8 cellular contexts compared by ENCODE assay signal in genomic region chr2:84946204-84947009, GRCh38. TPM values are rescaled to one million over a fixed set of nuclear protein-coding genes. Genes with fewer than 3 reads are reported as not detected.
DNase-seq lines count a peak whose midpoint lies in the region; ATAC-seq and TF ChIP-seq lines count a peak whose summit lies in the region.

No MANE protein-coding gene starts in this region.

- peak; percentile 50 for ATAC-seq in GM23338

- H3K36me3 Mint-ChIP-seq in GM23338 (ENCODE audit: low read depth) (no peaks in the 10 kb centered on the region), endodermal cell (ENCODE audit: low read depth) (no peaks in the 10 kb centered on the region)

- no peak overlapping the region; the same call in 1 of the 2 replicates for H3K27ac Mint-ChIP-seq in GM23338
- no peak overlapping the region for H3K27ac Mint-ChIP-seq in endodermal cell

- H3K9me2 ChIP-seq in GM23338 (ENCODE audit: insufficient read depth) = no peaks in the 10 kb centered on the region

- H3K27me3 Mint-ChIP-seq in GM23338 (ENCODE audit: insufficient read depth, low read depth, poor library complexity) (peaks cover 6% of the 10 kb centered on the region), endodermal cell (ENCODE audit: insufficient read depth) (no peaks in the 10 kb centered on the region)

- H3K4me3 ChIP-seq in GM08714 (ENCODE audit: low read length) (peak overlapping the region; percentile 3; the same call in 1 of the 2 replicates), GM23338 (no peak overlapping the region), endodermal cell (ENCODE audit: low read length) (no peak overlapping the region)

- 86 to 90% methylated on average over 7 to 12 of the region's 12 CpGs for WGBS in endodermal cell (ENCODE audit: insufficient coverage in 1 of 2, insufficient read length in 1 of 2), 2 experiments

- H3K9me3 ChIP-seq in endodermal cell (ENCODE audit: control insufficient read depth, low read length) = no peaks in the 10 kb centered on the region

- H3K4me2 ChIP-seq in GM23338 = peak overlapping the region; percentile 51; the same call in 1 of the 2 replicates

- H3K27ac ChIP-seq in GM23338 (ENCODE audit: low read depth) (no peak overlapping the region), epithelial cell of prostate (peak overlapping the region; percentile 98), endodermal cell (ENCODE audit: low read depth, low read length) (no peak overlapping the region)

- H3K4me1 Mint-ChIP-seq in GM23338 = peaks cover 17% of the 10 kb centered on the region
- peaks cover 4% of the 10 kb centered on the region for H3K4me1 Mint-ChIP-seq in endodermal cell

- H4K20me1 ChIP-seq in GM23338 (replicated peaks; ENCODE audit: insufficient read depth) = no peaks in the 10 kb centered on the region; the same call in 1 of the 2 replicates

- TF ChIP-seq CTCF in GM23338 (conservative IDR thresholded peaks at IDR 0.05; ENCODE audit: low read depth in 2 of 2) = no peak
- no peak for TF ChIP-seq CTCF in endodermal cell (conservative IDR thresholded peaks at IDR 0.05)

- H3K9ac ChIP-seq in endodermal cell (ENCODE audit: extremely low read depth, low read length, poor library complexity, severe bottlenecking) = no peak overlapping the region

- 0 out of 2 replicates have a peak overlapping the region, but pooled peaks have one; percentile 5 for H2AFZ ChIP-seq in GM23338

- H3K36me3 ChIP-seq in GM23338 (ENCODE audit: insufficient read depth) (no peaks in the 10 kb centered on the region), endodermal cell (ENCODE audit: control insufficient read depth, insufficient read depth, low read length) (no peaks in the 10 kb centered on the region)

- H3K27me3 ChIP-seq in GM23338 (ENCODE audit: insufficient read depth) (no peaks in the 10 kb centered on the region), endodermal cell (ENCODE audit: control insufficient read depth, insufficient read depth, low read length, poor library complexity, severe bottlenecking) (no peaks in the 10 kb centered on the region)

- no peaks in the 10 kb centered on the region for H3K79me2 ChIP-seq in GM23338 (replicated peaks; ENCODE audit: insufficient read depth)

- DNase-seq in GM23338 (ENCODE audit: low spot score) (no peak), Kasumi-1 (lab: John Stamatoyannopoulos, UW) (peak; percentile 95 to 96), epithelial cell of prostate (ENCODE audit: low read depth, low spot score) (peak; percentile 97), NCI-H1694 treated with DMSO at 0.1 percent for 48 hours (lab: John Stamatoyannopoulos, UW) (no peak), endodermal cell (no peak)
- DNase-seq in activated CD4-positive, alpha-beta T cell treated with anti-CD3 and anti-CD28 coated beads for 48 hours = peak; percentile 87
- DNase-seq in stimulated activated CD4-positive, alpha-beta T cell treated with anti-CD3 and anti-CD28 coated beads, Interleukin-1b, Interleukin-23, amount 100 ng/mL, for 24 hours (ENCODE audit: low read depth in 4 of 4, low spot score in 1 of 4) = peak in 3 of 4 experiments; percentile 46 to 68 (median 50)

- 0 out of 2 replicates have a peak, but pooled peaks cover 3% of the 10 kb centered on the region for H3F3A ChIP-seq in GM23338 (replicated peaks; ENCODE audit: low read depth)

- no peaks in the 10 kb centered on the region; the same call in 2 of the 3 replicates for H3K9me3 Mint-ChIP-seq in GM23338
- no peaks in the 10 kb centered on the region for H3K9me3 Mint-ChIP-seq in endodermal cell

- no peak overlapping the region for H3K4me3 Mint-ChIP-seq in GM23338
- no peak overlapping the region for H3K4me3 Mint-ChIP-seq in endodermal cell

- peaks cover 8% of the 10 kb centered on the region; the same call in 1 of the 2 replicates for H3K4me1 ChIP-seq in GM23338 (ENCODE audit: insufficient read depth)
- H3K4me1 ChIP-seq in endodermal cell (ENCODE audit: control insufficient read depth, insufficient read depth, low read length) = no peaks in the 10 kb centered on the region

TF ChIP-seq in GM23338, 12 proteins besides CTCF, POLR2A, EP300 and RAD21 (continues in another document):
- TF ChIP-seq ZNF331 (CRISPR knock-in tag; IDR thresholded peaks at IDR 0.05; ENCODE audit: low read depth) = no peak
- no peak for TF ChIP-seq ZNF114 (CRISPR knock-in tag; IDR thresholded peaks at IDR 0.05)
- TF ChIP-seq STAT1 (IDR thresholded peaks at IDR 0.05; ENCODE audit: unreplicated experiment) = no peak
- TF ChIP-seq CREB1 (CRISPR knock-in tag; IDR thresholded peaks at IDR 0.05; ENCODE audit: low read depth) = no peak
- no peak for TF ChIP-seq NANOG (IDR thresholded peaks at IDR 0.05; ENCODE audit: borderline replicate concordance)
- no peak for TF ChIP-seq POLR2AphosphoS5 (IDR thresholded peaks at IDR 0.05; ENCODE audit: low read depth)
- TF ChIP-seq, protein P1, sequence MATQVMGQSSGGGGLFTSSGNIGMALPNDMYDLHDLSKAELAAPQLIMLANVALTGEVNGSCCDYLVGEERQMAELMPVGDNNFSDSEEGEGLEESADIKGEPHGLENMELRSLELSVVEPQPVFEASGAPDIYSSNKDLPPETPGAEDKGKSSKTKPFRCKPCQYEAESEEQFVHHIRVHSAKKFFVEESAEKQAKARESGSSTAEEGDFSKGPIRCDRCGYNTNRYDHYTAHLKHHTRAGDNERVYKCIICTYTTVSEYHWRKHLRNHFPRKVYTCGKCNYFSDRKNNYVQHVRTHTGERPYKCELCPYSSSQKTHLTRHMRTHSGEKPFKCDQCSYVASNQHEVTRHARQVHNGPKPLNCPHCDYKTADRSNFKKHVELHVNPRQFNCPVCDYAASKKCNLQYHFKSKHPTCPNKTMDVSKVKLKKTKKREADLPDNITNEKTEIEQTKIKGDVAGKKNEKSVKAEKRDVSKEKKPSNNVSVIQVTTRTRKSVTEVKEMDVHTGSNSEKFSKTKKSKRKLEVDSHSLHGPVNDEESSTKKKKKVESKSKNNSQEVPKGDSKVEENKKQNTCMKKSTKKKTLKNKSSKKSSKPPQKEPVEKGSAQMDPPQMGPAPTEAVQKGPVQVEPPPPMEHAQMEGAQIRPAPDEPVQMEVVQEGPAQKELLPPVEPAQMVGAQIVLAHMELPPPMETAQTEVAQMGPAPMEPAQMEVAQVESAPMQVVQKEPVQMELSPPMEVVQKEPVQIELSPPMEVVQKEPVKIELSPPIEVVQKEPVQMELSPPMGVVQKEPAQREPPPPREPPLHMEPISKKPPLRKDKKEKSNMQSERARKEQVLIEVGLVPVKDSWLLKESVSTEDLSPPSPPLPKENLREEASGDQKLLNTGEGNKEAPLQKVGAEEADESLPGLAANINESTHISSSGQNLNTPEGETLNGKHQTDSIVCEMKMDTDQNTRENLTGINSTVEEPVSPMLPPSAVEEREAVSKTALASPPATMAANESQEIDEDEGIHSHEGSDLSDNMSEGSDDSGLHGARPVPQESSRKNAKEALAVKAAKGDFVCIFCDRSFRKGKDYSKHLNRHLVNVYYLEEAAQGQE (IDR thresholded peaks at IDR 0.05; ENCODE audit: unreplicated experiment) = no peak
- no peak for TF ChIP-seq EZH2phosphoT487 (IDR thresholded peaks at IDR 0.05; ENCODE audit: unreplicated experiment)
- TF ChIP-seq ETS1 (IDR thresholded peaks at IDR 0.05) = no peak
- no peak for TF ChIP-seq JUNB (IDR thresholded peaks at IDR 0.05; ENCODE audit: unreplicated experiment)

RNA-seq across cellular contexts. Expression of gene KCMF1, which starts 24.6 kb away (rescaled TPM):
- 120 and 129 TPM in 2 replicates for total RNA-seq in GM23338 (2014; rRNA removed; shearing (Covaris generic))
- 29.3 and 39.4 TPM in 2 replicates for polyA plus RNA-seq in GM23338 (2016; fragmentation: Nextera tagmentation; extraction: Ambion mirVana)
- 10 to 100 TPM; 71.8 to 86.8 TPM for total RNA-seq in endodermal cell
- polyA plus RNA-seq in endodermal cell (2013, experiment 1 of 2) = 77.4 TPM
- 68.3 TPM for polyA plus RNA-seq in endodermal cell (2013, experiment 2 of 2)

RNA-seq across cellular contexts. Expression of gene TMSB10, which starts 41.0 kb away (rescaled TPM):
- 834 and 976 TPM in 2 replicates for total RNA-seq in GM23338 (2014; rRNA removed; shearing (Covaris generic))
- 2,942 and 3,166 TPM in 2 replicates for polyA plus RNA-seq in GM23338 (2016; fragmentation: Nextera tagmentation; extraction: Ambion mirVana)
- 1,000 to 10,000 TPM; 2,719 to 2,976 TPM for total RNA-seq in endodermal cell
- 2,581 TPM for polyA plus RNA-seq in endodermal cell (2013, experiment 1 of 2)
- polyA plus RNA-seq in endodermal cell (2013, experiment 2 of 2) = 2,852 TPM

Comparison
In these comparisons a context has a peak if more than half of its experiments do, and no peak if none do; other contexts are left out.
1. DNase-seq: peak in Kasumi-1 (2 of 2), activated CD4-positive, alpha-beta T cell treated with anti-CD3 and anti-CD28 coated beads for 48 hours (single experiment), epithelial cell of prostate (single experiment) and stimulated activated CD4-positive, alpha-beta T cell treated with anti-CD3 and anti-CD28 coated beads, Interleukin-1b, Interleukin-23, amount 100 ng/mL, for 24 hours (3 of 4); none in GM23338 (single experiment), NCI-H1694 treated with DMSO at 0.1 percent for 48 hours (single experiment) and endodermal cell (single experiment).